ENCODE assay signal across 8 cellular contexts in the genomic region with DNA sequence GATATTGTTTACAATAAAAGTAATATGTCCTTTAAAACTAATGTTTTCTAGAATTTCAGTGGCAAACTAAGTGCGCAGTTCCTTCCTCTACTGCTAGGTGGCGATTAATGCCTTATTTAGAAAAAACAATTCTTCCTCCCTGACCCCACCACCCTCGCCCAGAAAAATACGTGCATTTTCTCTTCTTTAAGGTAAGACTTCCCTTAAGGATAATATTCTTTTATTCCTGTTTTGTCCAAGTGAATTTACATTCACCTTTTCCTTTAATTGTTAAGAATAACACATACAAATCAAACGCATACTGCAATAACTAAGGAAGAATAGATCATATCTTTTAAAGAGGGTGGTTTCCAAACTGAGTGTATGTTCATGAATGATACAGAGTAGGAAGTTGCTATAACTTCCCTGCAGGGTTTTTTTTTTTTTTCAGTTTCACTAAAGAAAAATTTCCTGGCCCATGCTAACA. TPM values are rescaled to one million over a fixed set of nuclear protein-coding genes. Genes with fewer than 3 reads are reported as not detected.
A peak's percentile ranks its signal among the peaks of the same experiment; 100 is the strongest.
DNase-seq lines count a peak whose midpoint lies in the region; ATAC-seq and TF ChIP-seq lines count a peak whose summit lies in the region.

No MANE protein-coding gene starts in this region.

- no TSS peak for BruUV-seq in MCF 10A (replicated peaks; lab: Mats Ljungman, UMichigan)

- H3K9me3 ChIP-seq in right lobe of liver (no peaks in the 10 kb centered on the region), testis (no peaks in the 10 kb centered on the region)

- 3% methylated on average over 5 of the region's 5 CpGs for WGBS in right lobe of liver (ENCODE audit: insufficient coverage, low coverage, low lambda C conversion rate, missing lambda C conversion rate)
- 14 to 18% methylated on average over 5 of the region's 5 CpGs for WGBS in testis, 2 donors

- H3K27ac Mint-ChIP-seq in MCF 10A (ENCODE audit: low read depth, unreplicated experiment) = no peak overlapping the region

- ATAC-seq in GM21528 (IDR thresholded peaks at IDR 0.05; ENCODE audit: low FRiP score, unreplicated experiment) (peak; percentile 77), right lobe of liver (peak in 3 of 4 donors; percentile 20 to 43 (median 38))

- CTCF ChIA-PET in MCF 10A (lab: Yijun Ruan, JAX) = interaction anchor here (0.7 to 3.8 kb wide), 4 partner anchors 10 to 511 kb away, joined by 4 to 32 read pairs (median 4); no protein-coding TSS in a partner anchor

- no peaks in the 10 kb centered on the region for H3K36me3 Mint-ChIP-seq in MCF 10A (ENCODE audit: insufficient read depth, unreplicated experiment)

- H3K27ac ChIP-seq in right lobe of liver (peak overlapping the region in 1 of 3 donors; percentile 94), testis (no peak overlapping the region)

- no peak for TF ChIP-seq EP300 in Ishikawa (IDR thresholded peaks at IDR 0.05; ENCODE audit: borderline replicate concordance)

- H3K4me1 ChIP-seq in right lobe of liver (peaks cover 0 to 45% (median 4%) of the 10 kb centered on the region in 4 donors), testis (peaks cover 32% of the 10 kb centered on the region)

- no peaks in the 10 kb centered on the region for H3K9me3 Mint-ChIP-seq in MCF 10A (ENCODE audit: unreplicated experiment)

- POLR2A ChIA-PET in MCF 10A (lab: Yijun Ruan, JAX) = no interaction called here

- peak; percentile 83 for TF ChIP-seq RAD21 in Ishikawa (IDR thresholded peaks at IDR 0.05; ENCODE audit: low read depth)

- no peaks in the 10 kb centered on the region for H3K36me3 ChIP-seq in right lobe of liver
- no peaks in the 10 kb centered on the region for H3K36me3 ChIP-seq in testis (ENCODE audit: low read depth, missing control alignments)

- intact Hi-C loops in MCF 10A (cut with micrococcal nuclease) (loop anchor here (1.0 to 5.0 kb wide), 4 partner anchors 230 to 469 kb away; no protein-coding TSS in a partner anchor), right lobe of liver (cut with DNase I) (loop anchor here in 1 of 2 donors (10.0 kb wide), 1 partner anchor 368 kb away; no protein-coding TSS in a partner anchor), testis (cut with DNase I; ENCODE audit: low total_unique reads) (no loop called here)

- no peaks in the 10 kb centered on the region for H3K4me1 Mint-ChIP-seq in MCF 10A (ENCODE audit: insufficient read depth, unreplicated experiment)

- H3K4me3 ChIP-seq in right lobe of liver (no peak overlapping the region), testis (peak overlapping the region in 1 of 2 donors; percentile 14)

- H3K27me3 ChIP-seq in right lobe of liver (no peaks in the 10 kb centered on the region), testis (no peaks in the 10 kb centered on the region)

- H3K27me3 Mint-ChIP-seq in MCF 10A (ENCODE audit: insufficient read depth, unreplicated experiment) = no peaks in the 10 kb centered on the region

- peak; percentile 62 for TF ChIP-seq CTCF in MCF 10A (IDR thresholded peaks at IDR 0.05; ENCODE audit: unreplicated experiment)
- peak; percentile 74 to 80 (median 75) for TF ChIP-seq CTCF in right lobe of liver (IDR thresholded peaks at IDR 0.05)
- TF ChIP-seq CTCF in testis (IDR thresholded peaks at IDR 0.05) = peak; percentile 59 to 88 (median 73)

- DNase-seq in NCI-H82 (lab: John Stamatoyannopoulos, UW) (peak; percentile 60), NCI-H82 treated with DMSO at 0.1 percent for 48 hours (lab: John Stamatoyannopoulos, UW; ENCODE audit: unreplicated experiment) (no peak), SW480 (ENCODE audit: low spot score) (peak; percentile 18), MCF 10A (ENCODE audit: unreplicated experiment) (peak; percentile 35), right lobe of liver (no peak), testis (peak; percentile 65)

- TF ChIP-seq POLR2A in right lobe of liver (IDR thresholded peaks at IDR 0.05) (no peak), testis (IDR thresholded peaks at IDR 0.05) (no peak)

- no peak overlapping the region for H3K4me3 Mint-ChIP-seq in MCF 10A (ENCODE audit: unreplicated experiment)

TF ChIP-seq in Ishikawa, 13 proteins besides CTCF, POLR2A, EP300 and RAD21:
- no peak for TF ChIP-seq TCF12 (IDR thresholded peaks at IDR 0.05; ENCODE audit: low read depth)
- TF ChIP-seq FOXM1 (IDR thresholded peaks at IDR 0.05; ENCODE audit: borderline replicate concordance, low read depth) = no peak
- TF ChIP-seq, protein P1, sequence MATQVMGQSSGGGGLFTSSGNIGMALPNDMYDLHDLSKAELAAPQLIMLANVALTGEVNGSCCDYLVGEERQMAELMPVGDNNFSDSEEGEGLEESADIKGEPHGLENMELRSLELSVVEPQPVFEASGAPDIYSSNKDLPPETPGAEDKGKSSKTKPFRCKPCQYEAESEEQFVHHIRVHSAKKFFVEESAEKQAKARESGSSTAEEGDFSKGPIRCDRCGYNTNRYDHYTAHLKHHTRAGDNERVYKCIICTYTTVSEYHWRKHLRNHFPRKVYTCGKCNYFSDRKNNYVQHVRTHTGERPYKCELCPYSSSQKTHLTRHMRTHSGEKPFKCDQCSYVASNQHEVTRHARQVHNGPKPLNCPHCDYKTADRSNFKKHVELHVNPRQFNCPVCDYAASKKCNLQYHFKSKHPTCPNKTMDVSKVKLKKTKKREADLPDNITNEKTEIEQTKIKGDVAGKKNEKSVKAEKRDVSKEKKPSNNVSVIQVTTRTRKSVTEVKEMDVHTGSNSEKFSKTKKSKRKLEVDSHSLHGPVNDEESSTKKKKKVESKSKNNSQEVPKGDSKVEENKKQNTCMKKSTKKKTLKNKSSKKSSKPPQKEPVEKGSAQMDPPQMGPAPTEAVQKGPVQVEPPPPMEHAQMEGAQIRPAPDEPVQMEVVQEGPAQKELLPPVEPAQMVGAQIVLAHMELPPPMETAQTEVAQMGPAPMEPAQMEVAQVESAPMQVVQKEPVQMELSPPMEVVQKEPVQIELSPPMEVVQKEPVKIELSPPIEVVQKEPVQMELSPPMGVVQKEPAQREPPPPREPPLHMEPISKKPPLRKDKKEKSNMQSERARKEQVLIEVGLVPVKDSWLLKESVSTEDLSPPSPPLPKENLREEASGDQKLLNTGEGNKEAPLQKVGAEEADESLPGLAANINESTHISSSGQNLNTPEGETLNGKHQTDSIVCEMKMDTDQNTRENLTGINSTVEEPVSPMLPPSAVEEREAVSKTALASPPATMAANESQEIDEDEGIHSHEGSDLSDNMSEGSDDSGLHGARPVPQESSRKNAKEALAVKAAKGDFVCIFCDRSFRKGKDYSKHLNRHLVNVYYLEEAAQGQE (IDR thresholded peaks at IDR 0.05; ENCODE audit: low read depth) = no peak
- TF ChIP-seq TEAD4 (IDR thresholded peaks at IDR 0.05) = no peak
- TF ChIP-seq, protein P2, sequence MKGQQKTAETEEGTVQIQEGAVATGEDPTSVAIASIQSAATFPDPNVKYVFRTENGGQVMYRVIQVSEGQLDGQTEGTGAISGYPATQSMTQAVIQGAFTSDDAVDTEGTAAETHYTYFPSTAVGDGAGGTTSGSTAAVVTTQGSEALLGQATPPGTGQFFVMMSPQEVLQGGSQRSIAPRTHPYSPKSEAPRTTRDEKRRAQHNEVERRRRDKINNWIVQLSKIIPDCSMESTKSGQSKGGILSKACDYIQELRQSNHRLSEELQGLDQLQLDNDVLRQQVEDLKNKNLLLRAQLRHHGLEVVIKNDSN (IDR thresholded peaks at IDR 0.05) = no peak
- no peak for TF ChIP-seq NFIC (IDR thresholded peaks at IDR 0.05)
- TF ChIP-seq, protein P3, sequence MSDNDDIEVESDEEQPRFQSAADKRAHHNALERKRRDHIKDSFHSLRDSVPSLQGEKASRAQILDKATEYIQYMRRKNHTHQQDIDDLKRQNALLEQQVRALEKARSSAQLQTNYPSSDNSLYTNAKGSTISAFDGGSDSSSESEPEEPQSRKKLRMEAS (IDR thresholded peaks at IDR 0.05) = no peak
- TF ChIP-seq ZBTB7A (IDR thresholded peaks at IDR 0.05; ENCODE audit: low read depth) = no peak
- no peak for TF ChIP-seq CEBPB (IDR thresholded peaks at IDR 0.05)
- TF ChIP-seq TAF1 (IDR thresholded peaks at IDR 0.05; ENCODE audit: low read depth) = no peak
- TF ChIP-seq EGR1 (IDR thresholded peaks at IDR 0.05) = no peak

RNA-seq across cellular contexts. Expression of a gene that starts 17.0 kb away (rescaled TPM):
- 202 and 255 TPM in 2 replicates for total RNA-seq in MCF 10A (2022)
- 10 to 100 TPM; 69.4 to 95.1 (median 90.7) TPM for total RNA-seq in right lobe of liver
- 10 to 100 TPM; 74.7 to 95.5 TPM for total RNA-seq in testis
- polyA plus RNA-seq in testis (ENCODE audit: insufficient read depth, low read depth, low replicate concordance) = 117 TPM

RNA-seq across cellular contexts. Expression of a gene that starts 37.6 kb away (rescaled TPM):
- total RNA-seq in MCF 10A (2022) (159 and 180 TPM in 2 replicates), right lobe of liver (10 to 100 TPM; 39.1 to 77.8 (median 56.6) TPM), testis (10 to 100 TPM; 83.5 to 87.3 TPM)
- polyA plus RNA-seq in testis (ENCODE audit: insufficient read depth, low read depth, low replicate concordance) = 71.7 TPM

Comparison
In these comparisons a context has a peak if more than half of its experiments do, and no peak if none do; other contexts are left out.
1. DNase-seq: peak in NCI-H82 (single experiment), SW480 (single experiment), MCF 10A (single experiment) and testis (single experiment); none in NCI-H82 treated with DMSO at 0.1 percent for 48 hours (single experiment) and right lobe of liver (0 of 3).
2. Peak in every context shown above with its lines, with median percentiles within 50 percentile points of each other: CTCF ChIP-seq.